ENCODE assay signal across 9 cellular contexts in the genomic region with DNA sequence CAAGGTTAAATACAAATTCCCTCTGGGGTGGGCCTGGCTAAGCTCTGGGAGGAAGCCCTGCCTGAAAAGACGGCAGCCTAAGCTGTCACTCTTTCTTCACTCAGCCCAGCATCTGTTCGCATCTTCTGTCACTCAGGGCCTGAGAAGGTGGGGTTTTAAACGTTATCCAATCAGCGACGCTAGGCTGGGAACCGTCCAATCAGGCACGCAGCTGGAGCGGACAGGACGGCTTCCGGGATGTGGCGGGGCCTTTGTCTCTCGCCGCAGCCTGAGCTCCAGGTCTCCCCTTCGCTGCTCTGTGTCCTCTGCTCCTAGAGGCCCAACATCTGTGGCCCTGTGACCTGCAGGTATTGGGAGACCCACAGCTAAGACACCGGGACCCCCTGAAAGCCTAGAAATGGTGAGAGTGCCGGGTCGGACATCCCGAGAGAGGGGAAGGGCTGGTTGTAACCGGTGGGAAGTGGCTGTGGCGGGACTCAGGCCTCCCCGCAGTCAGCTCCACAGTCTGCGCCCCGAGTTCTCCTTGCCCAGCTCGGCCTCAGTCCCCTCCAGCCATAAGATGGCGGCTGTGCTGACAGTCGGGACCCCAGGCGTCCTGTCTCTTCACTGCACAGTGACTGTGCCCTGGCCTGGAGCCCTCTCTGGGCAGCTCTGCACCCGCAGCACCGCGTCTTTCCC. TPM values are rescaled to one million over a fixed set of nuclear protein-coding genes. Genes with fewer than 3 reads are reported as not detected.
DNase-seq lines count a peak whose midpoint lies in the region; ATAC-seq and TF ChIP-seq lines count a peak whose summit lies in the region.
"Had no signal": no experiment of that assay in that cellular context is flagged by ENCODE, and none has a peak within 500 bp of the region (broad histone marks: within the 10 kb centered on the region; RNA-seq: fewer than 3 reads in every experiment).

TSS of gene ZNF431 (plus strand) at position 254 of the 678 bp plus-strand sequence. CDS start at position 398, 144 bp downstream.

- ATAC-seq in GM19025 (IDR thresholded peaks at IDR 0.05; ENCODE audit: low read depth, unreplicated experiment) (peak; percentile 99), HG03342 (IDR thresholded peaks at IDR 0.05; ENCODE audit: unreplicated experiment) (peak; percentile 99)

- DNase-seq in AG09319 (ENCODE audit: extremely low read depth, low read depth): peak; percentile 72
- DNase-seq in NCI-H446 (lab: John Stamatoyannopoulos, UW): peak; percentile 90 to 95
- DNase-seq in activated CD4-positive, CD25-positive, alpha-beta regulatory T cell (lab: John Stamatoyannopoulos, UW): peak; percentile 59 to 73 (median 70)
- DNase-seq in caudate nucleus (lab: John Stamatoyannopoulos, UW): peak; percentile 37 to 98 (median 90)
- peak; percentile 89 to 91 (median 90) for DNase-seq in immature natural killer cell
- peak; percentile 77 for DNase-seq in smooth muscle cell of the brain vasculature (ENCODE audit: low read depth, low spot score)

- no peak for TF ChIP-seq CTCF in AG09319 (IDR thresholded peaks at IDR 0.05; ENCODE audit: low read depth, low read length)

- H3K4me3 Mint-ChIP-seq in immature natural killer cell: peak within 1 kb of the TSS; percentile 95 to 98 (median 97)

- H3K27ac Mint-ChIP-seq in immature natural killer cell: peak within 1 kb of the TSS; percentile 95 to 98 (median 96)

- H3K9me3 Mint-ChIP-seq in immature natural killer cell: no peaks in the 10 kb centered on the region

- H3K27ac ChIP-seq in caudate nucleus (ENCODE audit: low read depth, low read length): peak within 1 kb of the TSS; percentile 14
- H3K27ac ChIP-seq: KMS-11 had no signal

- peaks cover 2 to 10% (median 10%) of the 10 kb centered on the region in 3 donors for H3K27me3 Mint-ChIP-seq in immature natural killer cell (ENCODE audit: low read depth in 3 of 3)

- peaks cover 29 to 52% of the 10 kb centered on the region in 2 donors for H3K4me1 Mint-ChIP-seq in immature natural killer cell

- peaks cover 18 to 29% (median 18%) of the 10 kb centered on the region in 3 donors for H3K36me3 Mint-ChIP-seq in immature natural killer cell

RNA-seq across cellular contexts. Expression of gene ZNF431, which starts in this region (rescaled TPM):
- 10 to 100 TPM in 1 of 3 donors, 1 to 10 TPM in 2; 6.3 to 12.7 (median 7.6) TPM for polyA plus RNA-seq in immature natural killer cell

Comparison
In these comparisons a context has a peak if more than half of its experiments do, and no peak if none do; other contexts are left out.
1. Peak in every context shown above with its lines: DNase-seq, ATAC-seq and H3K27ac ChIP-seq.